7 cellular contexts compared by ENCODE assay signal in genomic region chr10:45675388-45675787, GRCh38.
"Had no signal": no experiment of that assay in that cellular context is flagged by ENCODE, and none has a peak within 500 bp of the region (broad histone marks: within the 10 kb centered on the region; RNA-seq: fewer than 3 reads in every experiment).

No MANE protein-coding gene starts in this region.

- H3K27me3 Mint-ChIP-seq: IgD-negative memory B cell had no signal

- H3K9me3 Mint-ChIP-seq: IgD-negative memory B cell had no signal

- FAIRE-seq: HTR-8/SVneo had no signal

- H3K4me2 ChIP-seq: KMS-11 had no signal

- H3K9ac ChIP-seq: KMS-11 had no signal

- H3K27ac ChIP-seq: HL-60, KMS-11 had no signal

- DNase-seq: IMR-90, KBM-7, KG1 had no signal
